1 cellular context compared by ENCODE assay signal in the genomic region with DNA sequence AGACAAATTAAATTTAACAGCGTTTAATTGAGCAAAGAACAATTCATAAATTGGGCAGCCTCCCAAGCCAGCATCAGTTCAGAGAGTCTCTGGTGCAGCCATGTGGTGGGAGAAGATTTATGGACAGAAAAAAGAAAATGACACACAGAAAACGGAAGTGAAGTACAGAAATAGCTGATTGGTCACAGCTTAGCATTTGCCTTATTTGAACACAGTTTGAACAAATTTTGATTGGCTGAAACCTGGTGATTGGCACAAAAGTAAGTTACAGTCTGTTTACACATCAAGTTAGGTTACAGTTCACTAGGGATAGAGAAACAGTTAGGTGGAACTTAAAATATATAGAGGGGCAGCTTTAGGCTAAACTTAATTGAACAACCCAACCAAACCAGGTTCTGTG.
TF ChIP-seq lines count a peak whose summit lies in the region.

No MANE protein-coding gene starts in this region.

TF ChIP-seq in K562, 482 proteins besides CTCF, POLR2A, EP300 and RAD21 (continued from another document):
- peak; percentile 97 for TF ChIP-seq FOXM1 (IDR thresholded peaks at IDR 0.05; ENCODE audit: low read depth)
- TF ChIP-seq FOXM1 (CRISPR knock-in tag; IDR thresholded peaks at IDR 0.05; ENCODE audit: low read depth), result no peak
- no peak for TF ChIP-seq ILF3 (IDR thresholded peaks at IDR 0.05; ENCODE audit: borderline replicate concordance)
- no peak for TF ChIP-seq ARHGAP35 (IDR thresholded peaks at IDR 0.05; ENCODE audit: partially characterized antibody)
- peak; percentile 10 for TF ChIP-seq FOS (IDR thresholded peaks at IDR 0.05; ENCODE audit: extremely low read depth, insufficient read length)
- TF ChIP-seq, protein P1, sequence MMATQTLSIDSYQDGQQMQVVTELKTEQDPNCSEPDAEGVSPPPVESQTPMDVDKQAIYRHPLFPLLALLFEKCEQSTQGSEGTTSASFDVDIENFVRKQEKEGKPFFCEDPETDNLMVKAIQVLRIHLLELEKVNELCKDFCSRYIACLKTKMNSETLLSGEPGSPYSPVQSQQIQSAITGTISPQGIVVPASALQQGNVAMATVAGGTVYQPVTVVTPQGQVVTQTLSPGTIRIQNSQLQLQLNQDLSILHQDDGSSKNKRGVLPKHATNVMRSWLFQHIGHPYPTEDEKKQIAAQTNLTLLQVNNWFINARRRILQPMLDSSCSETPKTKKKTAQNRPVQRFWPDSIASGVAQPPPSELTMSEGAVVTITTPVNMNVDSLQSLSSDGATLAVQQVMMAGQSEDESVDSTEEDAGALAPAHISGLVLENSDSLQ (IDR thresholded peaks at IDR 0.05), result peak; percentile 96
- TF ChIP-seq ZNF174 (CRISPR knock-in tag; IDR thresholded peaks at IDR 0.05), result no peak
- peak in 1 of 2 experiments; percentile 26; a peak in 1 of 4 replicates for TF ChIP-seq FOXA3 (CRISPR knock-in tag; conservative IDR thresholded peaks at IDR 0.05 in 1 of 2, IDR thresholded peaks at IDR 0.05 in 1 of 2)
- peak; percentile 79 for TF ChIP-seq MEIS2 (IDR thresholded peaks at IDR 0.05; ENCODE audit: partially characterized antibody)
- peak; percentile 78 for TF ChIP-seq SPI1 (IDR thresholded peaks at IDR 0.05; ENCODE audit: borderline replicate concordance, low read depth, low read length)
- TF ChIP-seq NFYB (IDR thresholded peaks at IDR 0.05; ENCODE audit: extremely low read depth, insufficient read length), result peak; percentile 51
- TF ChIP-seq, protein P2, sequence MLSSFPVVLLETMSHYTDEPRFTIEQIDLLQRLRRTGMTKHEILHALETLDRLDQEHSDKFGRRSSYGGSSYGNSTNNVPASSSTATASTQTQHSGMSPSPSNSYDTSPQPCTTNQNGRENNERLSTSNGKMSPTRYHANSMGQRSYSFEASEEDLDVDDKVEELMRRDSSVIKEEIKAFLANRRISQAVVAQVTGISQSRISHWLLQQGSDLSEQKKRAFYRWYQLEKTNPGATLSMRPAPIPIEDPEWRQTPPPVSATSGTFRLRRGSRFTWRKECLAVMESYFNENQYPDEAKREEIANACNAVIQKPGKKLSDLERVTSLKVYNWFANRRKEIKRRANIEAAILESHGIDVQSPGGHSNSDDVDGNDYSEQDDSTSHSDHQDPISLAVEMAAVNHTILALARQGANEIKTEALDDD (IDR thresholded peaks at IDR 0.05), result no peak
- TF ChIP-seq LCOR (CRISPR knock-in tag; IDR thresholded peaks at IDR 0.05), result no peak
- TF ChIP-seq POLR2H (tag; IDR thresholded peaks at IDR 0.05; ENCODE audit: low read depth), result no peak
